8 cellular contexts compared by ENCODE assay signal in genomic region chr21:35190201-35190701, GRCh38.
DNase-seq lines count a peak whose midpoint lies in the region; ATAC-seq and TF ChIP-seq lines count a peak whose summit lies in the region.

No MANE protein-coding gene starts in this region.

- no peak overlapping the region for H3K9ac ChIP-seq in GM23248

- no peaks in the 10 kb centered on the region for H3K36me3 ChIP-seq in GM23248 (ENCODE audit: low read depth)

- peak overlapping the region; percentile 43; the same call in 1 of the 2 replicates for H3K27ac ChIP-seq in GM23248

- WGBS in GM23248 (ENCODE audit: low coverage in 1 of 2, low lambda C conversion rate in 2 of 2, missing lambda C conversion rate in 2 of 2), 2 experiments, result 51 to 52% methylated on average over 5 of the region's 5 CpGs

- no peaks in the 10 kb centered on the region for H3K9me2 ChIP-seq in GM23248 (ENCODE audit: insufficient read depth)

- no peak for TF ChIP-seq CTCF in AG10803 (conservative IDR thresholded peaks at IDR 0.05; ENCODE audit: low read length)

- H3K4me2 ChIP-seq in GM23248 (ENCODE audit: unreplicated experiment), result peak overlapping the region; percentile 68

- H3K4me3 ChIP-seq in AG10803 (ENCODE audit: low read length) (no peak overlapping the region), GM23248 (no peak overlapping the region; the same call in 1 of the 2 replicates)

- H3K27me3 ChIP-seq in GM23248 (replicated peaks; ENCODE audit: insufficient read depth), result no peaks in the 10 kb centered on the region

- H3K79me2 ChIP-seq in GM23248 (ENCODE audit: insufficient read depth), result no peaks in the 10 kb centered on the region

- in situ Hi-C loops in GM23248 (cut with MboI), result no loop called here

- peaks cover 27% of the 10 kb centered on the region for H3K4me1 ChIP-seq in GM23248 (ENCODE audit: insufficient read depth)

- no peaks in the 10 kb centered on the region for H4K20me1 ChIP-seq in GM23248 (ENCODE audit: insufficient read depth)

- no peak overlapping the region for H2AFZ ChIP-seq in GM23248

- ATAC-seq in HG02588 (IDR thresholded peaks at IDR 0.05; ENCODE audit: unreplicated experiment) (no peak), GM21723 (IDR thresholded peaks at IDR 0.05; ENCODE audit: unreplicated experiment) (no peak), HG03025 (IDR thresholded peaks at IDR 0.05; ENCODE audit: low FRiP score, unreplicated experiment) (no peak)

- DNase-seq in AG10803 (ENCODE audit: low read depth) (peak; percentile 39), GM23248 (peak; percentile 63), RPMI8226 (peak; percentile 9), fibroblast of peridontal ligament (ENCODE audit: extremely low read depth) (peak; percentile 53), NOMO-1 (lab: John Stamatoyannopoulos, UW; ENCODE audit: unreplicated experiment in 2 of 2) (no peak)

- no peaks in the 10 kb centered on the region for H3K9me3 ChIP-seq in GM23248 (ENCODE audit: low read depth)

- H3F3A ChIP-seq in GM23248 (ENCODE audit: insufficient read depth), result peaks cover 22% of the 10 kb centered on the region

Comparison
In these comparisons a context has a peak if more than half of its experiments do, and no peak if none do; other contexts are left out.
1. DNase-seq: peak in AG10803 (single experiment), GM23248 (single experiment), RPMI8226 (single experiment) and fibroblast of peridontal ligament (single experiment); none in NOMO-1 (0 of 2).